8 cellular contexts compared by ENCODE assay signal in the genomic region with DNA sequence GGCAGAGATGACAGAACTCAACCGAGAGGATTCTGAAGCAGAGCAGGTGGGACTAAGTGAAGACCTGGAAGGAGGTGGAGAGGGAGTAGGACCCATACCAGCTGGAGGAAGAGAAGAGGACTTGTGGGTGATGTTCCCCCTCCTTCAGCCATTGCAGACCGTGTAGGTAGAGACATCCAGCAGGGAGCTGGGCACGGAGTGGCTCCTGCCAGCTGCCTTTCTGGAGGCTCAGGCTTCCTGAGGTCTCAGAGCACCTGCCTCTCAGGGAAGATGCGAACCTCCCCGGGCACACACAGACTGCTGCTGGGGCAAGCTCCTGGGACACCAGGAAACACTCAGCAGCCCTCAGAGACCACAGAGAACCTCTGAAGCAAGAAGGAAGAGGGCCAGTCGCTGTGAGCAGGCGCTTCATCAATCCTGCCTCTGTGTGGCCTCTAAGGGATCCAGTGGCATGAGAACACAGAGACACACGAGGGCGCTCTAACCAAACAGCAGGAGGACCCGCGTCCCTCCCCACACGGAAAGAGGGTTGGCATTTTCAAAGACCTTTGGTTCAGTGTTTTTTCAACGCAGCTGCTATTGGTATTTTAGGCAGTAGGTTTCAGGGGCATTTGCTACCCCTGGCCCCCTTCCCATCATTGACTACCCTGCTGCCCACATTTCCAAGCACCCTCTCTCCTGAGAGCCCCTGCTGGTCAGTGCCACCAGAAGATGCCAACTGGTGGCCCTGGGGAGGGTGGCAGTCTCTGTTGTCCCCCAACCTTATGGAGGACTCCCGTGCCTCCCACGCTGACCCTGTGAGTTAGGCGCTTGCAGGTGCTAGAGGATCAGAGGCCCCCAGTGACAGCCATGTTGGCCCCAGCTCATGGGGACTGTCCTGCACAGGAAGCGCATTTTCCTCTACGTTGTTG.
A peak's percentile ranks its signal among the peaks of the same experiment; 100 is the strongest.
DNase-seq lines count a peak whose midpoint lies in the region; ATAC-seq, FAIRE-seq and TF ChIP-seq lines count a peak whose summit lies in the region.

No MANE protein-coding gene starts in this region.

- no peaks in the 10 kb centered on the region for H3K79me2 ChIP-seq in OCI-LY7 (ENCODE audit: insufficient read depth, low read depth, low read length)

- peak; percentile 98 for FAIRE-seq in GM18507 (lab: Jason Lieb, UNC)

- ATAC-seq in natural killer cell = peak; percentile 88 to 99 (median 99)
- ATAC-seq in stimulated activated memory B cell treated with anti-CD40 and anti-IgM and Interleukin-4, amounts not matched to agents 10 μg/mL and 1 μg/mL and 100 μg/mL, for 72 hours = peak; percentile 93

- DNase-seq in 8988T (peak; percentile 51), GM18507 (ENCODE audit: extremely low spot score, insufficient read length, low read depth) (peak; percentile 65), OCI-LY7 (ENCODE audit: low spot score) (peak; percentile 80), activated T-cell treated with anti-CD3 and anti-CD28 coated beads for 24 hours (ENCODE audit: low read depth) (peak; percentile 62), esophagus muscularis mucosa (ENCODE audit: extremely low spot score) (no peak), natural killer cell (peak; percentile 73)
- DNase-seq in Jurkat, Clone E6-1 (ENCODE audit: low read depth, low spot score) = peak; percentile 84

- H3K9me3 ChIP-seq in OCI-LY7 (ENCODE audit: low read length) (no peaks in the 10 kb centered on the region), esophagus muscularis mucosa (no peaks in the 10 kb centered on the region)

- peak; percentile 91 for TF ChIP-seq CTCF in OCI-LY7 (conservative IDR thresholded peaks at IDR 0.05; ENCODE audit: low read length)
- TF ChIP-seq CTCF in esophagus muscularis mucosa (IDR thresholded peaks at IDR 0.05) = peak; percentile 82 to 86 (median 82)
- peak; percentile 93 for TF ChIP-seq CTCF in natural killer cell (IDR thresholded peaks at IDR 0.05)

- peaks cover 10% of the 10 kb centered on the region for H3K4me1 ChIP-seq in OCI-LY7 (ENCODE audit: insufficient read depth, low read length, poor library complexity, severe bottlenecking)
- peaks cover 0 to 8% (median 3%) of the 10 kb centered on the region in 4 donors for H3K4me1 ChIP-seq in esophagus muscularis mucosa

- H3K27me3 Mint-ChIP-seq in natural killer cell (ENCODE audit: low read depth in 2 of 2) = no peaks in the 10 kb centered on the region
- H3K27me3 Mint-ChIP-seq in stimulated activated memory B cell treated with anti-CD40 and anti-IgM and Interleukin-4, amounts not matched to agents 10 μg/mL and 1 μg/mL and 100 μg/mL, for 72 hours = no peaks in the 10 kb centered on the region

- TF ChIP-seq POLR2A in esophagus muscularis mucosa (IDR thresholded peaks at IDR 0.05; ENCODE audit: low read depth) = no peak

- peak overlapping the region in 1 of 2 donors; percentile 44 for H3K27ac Mint-ChIP-seq in natural killer cell
- H3K27ac Mint-ChIP-seq in stimulated activated memory B cell treated with anti-CD40 and anti-IgM and Interleukin-4, amounts not matched to agents 10 μg/mL and 1 μg/mL and 100 μg/mL, for 72 hours = peak overlapping the region; percentile 42

- no peaks in the 10 kb centered on the region for H4K20me1 ChIP-seq in OCI-LY7 (ENCODE audit: insufficient read depth, low read length)

- no peak overlapping the region for H3K4me3 ChIP-seq in Jurkat, Clone E6-1 (ENCODE audit: low read length)
- H3K4me3 ChIP-seq in OCI-LY7 (ENCODE audit: low read depth, low read length, poor library complexity, severe bottlenecking) (no peak overlapping the region), esophagus muscularis mucosa (no peak overlapping the region)

- CTCF ChIA-PET in OCI-LY7 (lab: Charles Lee; ENCODE audit: unreplicated experiment) = no interaction called here

- no peak overlapping the region for H3K4me3 Mint-ChIP-seq in natural killer cell
- no peak overlapping the region for H3K4me3 Mint-ChIP-seq in stimulated activated memory B cell treated with anti-CD40 and anti-IgM and Interleukin-4, amounts not matched to agents 10 μg/mL and 1 μg/mL and 100 μg/mL, for 72 hours

- POLR2A ChIA-PET in OCI-LY7 (lab: Charles Lee) = interaction anchor here (0.6 kb wide), 1 partner anchor 481 kb away, joined by 3 read pairs; no protein-coding TSS in a partner anchor

- no peaks in the 10 kb centered on the region for H3K9me3 Mint-ChIP-seq in natural killer cell
- H3K9me3 Mint-ChIP-seq in stimulated activated memory B cell treated with anti-CD40 and anti-IgM and Interleukin-4, amounts not matched to agents 10 μg/mL and 1 μg/mL and 100 μg/mL, for 72 hours = no peaks in the 10 kb centered on the region

- intact Hi-C loops in OCI-LY7 (cut with micrococcal nuclease; ENCODE audit: unreplicated experiment) = loop anchor here (1.0 to 10.0 kb wide), 8 partner anchors 58 to 599 kb away; no protein-coding TSS in a partner anchor
- intact Hi-C loops in esophagus muscularis mucosa (cut with DNase I) = no loop called here
- intact Hi-C loops in natural killer cell (cut with micrococcal nuclease) = loop anchor here (1.0 to 10.0 kb wide), 5 partner anchors 239 to 599 kb away; no protein-coding TSS in a partner anchor

- H3K27ac ChIP-seq in OCI-LY7 (ENCODE audit: low read depth, low read length, poor library complexity, severe bottlenecking) (no peak overlapping the region), esophagus muscularis mucosa (replicated peaks in 1 of 4) (no peak overlapping the region)

- H3K4me1 Mint-ChIP-seq in natural killer cell = peaks cover 19% of the 10 kb centered on the region in 2 donors
- H3K4me1 Mint-ChIP-seq in stimulated activated memory B cell treated with anti-CD40 and anti-IgM and Interleukin-4, amounts not matched to agents 10 μg/mL and 1 μg/mL and 100 μg/mL, for 72 hours = peaks cover 36% of the 10 kb centered on the region

- WGBS in esophagus muscularis mucosa = 55% methylated on average over 6 of the region's 18 CpGs

- no peaks in the 10 kb centered on the region for H3K36me3 Mint-ChIP-seq in natural killer cell
- peaks cover 49% of the 10 kb centered on the region for H3K36me3 Mint-ChIP-seq in stimulated activated memory B cell treated with anti-CD40 and anti-IgM and Interleukin-4, amounts not matched to agents 10 μg/mL and 1 μg/mL and 100 μg/mL, for 72 hours

- peak overlapping the region; percentile 44; the same call in 1 of the 2 replicates for H3K4me2 ChIP-seq in OCI-LY7 (ENCODE audit: low read length)

- H3K36me3 ChIP-seq in OCI-LY7 (ENCODE audit: insufficient read depth, low read length) (no peaks in the 10 kb centered on the region), esophagus muscularis mucosa (no peaks in the 10 kb centered on the region)

- no peaks in the 10 kb centered on the region for H3K9me2 ChIP-seq in OCI-LY7 (ENCODE audit: insufficient read depth, low read length)

- TF ChIP-seq EP300 in esophagus muscularis mucosa (IDR thresholded peaks at IDR 0.05) = no peak

- peak overlapping the region; percentile 42; the same call in 1 of the 2 replicates for H2AFZ ChIP-seq in OCI-LY7 (ENCODE audit: low read length)

- no TSS peak for BruUV-seq in OCI-LY7 (replicated peaks; lab: Mats Ljungman, UMichigan)

- no peaks in the 10 kb centered on the region for H3K27me3 ChIP-seq in esophagus muscularis mucosa
